8 cellular contexts compared by ENCODE assay signal in genomic region chr2:160492401-160493226, GRCh38. TPM values are rescaled to one million over a fixed set of nuclear protein-coding genes. Genes with fewer than 3 reads are reported as not detected.
DNase-seq lines count a peak whose midpoint lies in the region.

No MANE protein-coding gene starts in this region.

- H3K27me3 ChIP-seq in esophagus (ENCODE audit: control insufficient read depth in 1 of 2, insufficient read depth in 2 of 2, low read length in 2 of 2) = no peaks in the 10 kb centered on the region

- H3K27ac ChIP-seq in esophagus (ENCODE audit: low read depth in 2 of 2, low read length in 1 of 2) = peak overlapping the region; percentile 94 to 95

- H3K4me3 ChIP-seq in esophagus (ENCODE audit: low read depth in 1 of 2, low read length in 2 of 2) = peak overlapping the region; percentile 86 to 97

- WGBS in esophagus, 2 donors = 1 to 3% methylated on average over 49 to 66 of the region's 66 CpGs

- H3K36me3 ChIP-seq in esophagus (ENCODE audit: control insufficient read depth in 2 of 2, insufficient read depth in 2 of 2, low read length in 1 of 2) = no peaks in the 10 kb centered on the region

- no peaks in the 10 kb centered on the region for H3K9me3 ChIP-seq in esophagus (ENCODE audit: control insufficient read depth in 2 of 2, insufficient read depth in 1 of 2, low read depth in 1 of 2, low read length in 1 of 2)

- no peaks in the 10 kb centered on the region for H3K4me1 ChIP-seq in esophagus (ENCODE audit: control insufficient read depth in 2 of 2, insufficient read depth in 2 of 2, low read length in 1 of 2)

- DNase-seq in NCI-H1417 (lab: John Stamatoyannopoulos, UW) (peak; percentile 21 to 42 (median 39)), NCI-H1417 treated with DMSO at 0.1 percent for 48 hours (lab: John Stamatoyannopoulos, UW) (no peak), NCI-H526 treated with DMSO at 0.1 percent for 48 hours (lab: John Stamatoyannopoulos, UW) (peak; percentile 42), activated T-cell treated with anti-CD3 and anti-CD28 coated beads for 48 hours (ENCODE audit: low read depth) (peak; percentile 48), myocyte (ENCODE audit: low read depth) (peak; percentile 84), NCI-H128 (lab: John Stamatoyannopoulos, UW; ENCODE audit: unreplicated experiment) (no peak)
- DNase-seq in stimulated activated naive CD4-positive, alpha-beta T cell treated with Interleukin-2 at 50 U/mL for 16 hours (lab: John Stamatoyannopoulos, UW) = peak; percentile 59

RNA-seq across cellular contexts. Expression of gene RBMS1, which starts 1.0 kb away (rescaled TPM):
- polyA plus RNA-seq in esophagus = 10 to 100 TPM; 18.1 to 23.6 TPM
- 48.5 and 67.5 TPM in 2 replicates for total RNA-seq in myocyte
- polyA plus RNA-seq in myocyte (2012) = 49.3 TPM

Comparison
In these comparisons a context has a peak if more than half of its experiments do, and no peak if none do; other contexts are left out.
1. DNase-seq: peak in NCI-H1417 (3 of 3), NCI-H526 treated with DMSO at 0.1 percent for 48 hours (single experiment), activated T-cell treated with anti-CD3 and anti-CD28 coated beads for 48 hours (single experiment), myocyte (single experiment) and stimulated activated naive CD4-positive, alpha-beta T cell treated with Interleukin-2 at 50 U/mL for 16 hours (single experiment); none in NCI-H1417 treated with DMSO at 0.1 percent for 48 hours (single experiment) and NCI-H128 (single experiment).